11 cellular contexts compared by ENCODE assay signal in genomic region chr3:9180764-9181117, GRCh38.
DNase-seq lines count a peak whose midpoint lies in the region; ATAC-seq lines count a peak whose summit lies in the region.
"Had no signal": no experiment of that assay in that cellular context is flagged by ENCODE, and none has a peak within 500 bp of the region (broad histone marks: within the 10 kb centered on the region; RNA-seq: fewer than 3 reads in every experiment).

No MANE protein-coding gene starts in this region.

- H3K9me3 ChIP-seq in SJCRH30 (replicated peaks), result no peaks in the 10 kb centered on the region
- H3K9me3 ChIP-seq: testis had no signal

- H3K4me1 ChIP-seq in SJCRH30, result 0 out of 2 replicates have a peak, but pooled peaks cover 3% of the 10 kb centered on the region

- no peaks in the 10 kb centered on the region for H3K9me3 Mint-ChIP-seq in immature natural killer cell

- H3K27me3 ChIP-seq in SJCRH30, result 0 out of 2 replicates have a peak, but pooled peaks cover 10% of the 10 kb centered on the region
- H3K27me3 ChIP-seq: testis had no signal

- ATAC-seq in GM18909 (IDR thresholded peaks at IDR 0.05; ENCODE audit: poor library complexity, unreplicated experiment) (peak; percentile 31), HG02571 (IDR thresholded peaks at IDR 0.05; ENCODE audit: unreplicated experiment) (no peak)

- no peak overlapping the region for H3K27ac ChIP-seq in SJCRH30
- H3K27ac ChIP-seq: testis had no signal

- H3K36me3 ChIP-seq in SJCRH30, result no peaks in the 10 kb centered on the region

- H3K4me3 Mint-ChIP-seq in immature natural killer cell, result peak overlapping the region; percentile 50 to 83 (median 77)

- DNase-seq in Ammon's horn (ENCODE audit: low spot score) (peak; percentile 70), NCI-H69 (lab: John Stamatoyannopoulos, UW) (peak; percentile 5), immature natural killer cell (no peak), SIG-M5 treated with dmso at 0.1 percent for 504 hours (lab: John Stamatoyannopoulos, UW; ENCODE audit: unreplicated experiment) (no peak), SJCRH30 (no peak), NCI-H1436 (lab: John Stamatoyannopoulos, UW) (no peak)
- DNase-seq: mesenchymal stem cell, NCI-H774, testis had no signal

- peaks cover 2 to 6% (median 4%) of the 10 kb centered on the region in 3 donors for H3K27me3 Mint-ChIP-seq in immature natural killer cell (ENCODE audit: low read depth in 3 of 3)

- no peak overlapping the region for H3K4me3 ChIP-seq in SJCRH30
- H3K4me3 ChIP-seq: testis had no signal

- peaks cover 30 to 41% of the 10 kb centered on the region in 2 donors for H3K4me1 Mint-ChIP-seq in immature natural killer cell

- H3K27ac Mint-ChIP-seq in immature natural killer cell, result peak overlapping the region in 3 of 6 donors; percentile 13 to 41 (median 36)

- H3K36me3 Mint-ChIP-seq in immature natural killer cell, result no peaks in the 10 kb centered on the region

Comparison
In these comparisons a context has a peak if more than half of its experiments do, and no peak if none do; other contexts are left out.
1. DNase-seq: peak in Ammon's horn (single experiment) and NCI-H69 (single experiment); none in immature natural killer cell (0 of 3), SIG-M5 treated with dmso at 0.1 percent for 504 hours (single experiment), SJCRH30 (0 of 2) and NCI-H1436 (single experiment).